7 cellular contexts compared by ENCODE assay signal in the genomic region with DNA sequence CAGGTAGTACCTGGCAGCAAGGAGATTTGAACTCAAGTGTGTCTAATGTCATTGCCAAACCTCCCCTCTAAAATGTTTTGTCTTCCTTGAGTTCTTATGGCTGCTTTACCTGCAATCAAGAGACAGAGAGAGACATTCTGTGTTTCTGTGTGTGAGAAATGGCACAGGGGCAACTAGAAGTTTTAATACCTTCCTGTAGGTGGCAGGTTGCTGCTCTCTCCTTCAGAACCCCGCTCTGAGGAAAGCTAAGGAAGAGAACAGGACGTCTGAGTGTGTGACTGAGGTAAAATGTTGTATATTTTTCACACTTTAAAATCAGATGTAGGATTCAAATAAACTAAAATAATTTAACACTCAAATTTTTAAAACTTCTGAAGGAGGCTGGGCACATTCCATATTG. TPM values are rescaled to one million over a fixed set of nuclear protein-coding genes. Genes with fewer than 3 reads are reported as not detected.
DNase-seq lines count a peak whose midpoint lies in the region; ATAC-seq and TF ChIP-seq lines count a peak whose summit lies in the region.

No MANE protein-coding gene starts in this region.

- H3K4me3 ChIP-seq in heart left ventricle (no peak overlapping the region), thyroid gland (replicated peaks in 1 of 3) (no peak overlapping the region)

- in situ Hi-C loops in SK-MEL-5 (cut with HindIII; ENCODE audit: low pct_unique_long_range_greater_than_20kb, low sequenced_read_pairs), result no loop called here

- H3K36me3 Mint-ChIP-seq in naive thymus-derived CD8-positive, alpha-beta T cell, result no peaks in the 10 kb centered on the region

- peak overlapping the region in 11 of 12 donors; percentile 20 to 86 (median 69) for H3K27ac ChIP-seq in heart left ventricle
- peak overlapping the region; percentile 93 to 97 (median 97) for H3K27ac ChIP-seq in thyroid gland

- peak; percentile 51 for DNase-seq in SK-MEL-5 (ENCODE audit: low read depth, low spot score)
- no peak for DNase-seq in heart left ventricle
- peak; percentile 38 to 45 for DNase-seq in thyroid gland
- DNase-seq in mucosa of gallbladder (ENCODE audit: low spot score), result no peak
- DNase-seq in naive thymus-derived CD8-positive, alpha-beta T cell, result no peak

- 39 to 57% (median 45%) methylated on average over 2 of the region's 2 CpGs for WGBS in heart left ventricle, 4 donors
- WGBS in thyroid gland, 2 donors, result 19 to 21% methylated on average over 2 of the region's 2 CpGs

- peaks cover 0 to 10% (median 1%) of the 10 kb centered on the region in 5 donors for H3K27me3 Mint-ChIP-seq in naive thymus-derived CD8-positive, alpha-beta T cell

- H3K27ac Mint-ChIP-seq in naive thymus-derived CD8-positive, alpha-beta T cell, result no peak overlapping the region

- ATAC-seq in GM18498 (IDR thresholded peaks at IDR 0.05; ENCODE audit: unreplicated experiment) (peak; percentile 74), HG02884 (IDR thresholded peaks at IDR 0.05; ENCODE audit: unreplicated experiment) (peak; percentile 81), heart left ventricle (peak; percentile 41 to 68 (median 60))
- no peak for ATAC-seq in naive thymus-derived CD8-positive, alpha-beta T cell

- TF ChIP-seq CTCF in heart left ventricle (IDR thresholded peaks at IDR 0.05) (peak in 10 of 12 donors; percentile 17 to 53 (median 45)), thyroid gland (IDR thresholded peaks at IDR 0.05) (peak in 4 of 6 experiments; percentile 49 to 82 (median 66))

- intact Hi-C loops in heart left ventricle (cut with DNase I), result loop anchor here in 3 of 10 donors (2.0 to 10.0 kb wide), 3 partner anchors 18 to 234 kb away; a partner anchor contains a TSS
- intact Hi-C loops in thyroid gland (cut with DNase I), result no loop called here

- H3K36me3 ChIP-seq in heart left ventricle (no peaks in the 10 kb centered on the region), thyroid gland (no peaks in the 10 kb centered on the region)

- H3K4me1 ChIP-seq in heart left ventricle (peaks cover 0 to 33% (median 12%) of the 10 kb centered on the region in 12 donors), thyroid gland (peaks cover 45 to 53% of the 10 kb centered on the region in 2 donors)

- H3K4me3 Mint-ChIP-seq in naive thymus-derived CD8-positive, alpha-beta T cell, result no peak overlapping the region

- TF ChIP-seq POLR2A in heart left ventricle (IDR thresholded peaks at IDR 0.05) (no peak), thyroid gland (IDR thresholded peaks at IDR 0.05) (no peak)

- H3K9me3 Mint-ChIP-seq in naive thymus-derived CD8-positive, alpha-beta T cell, result no peaks in the 10 kb centered on the region

- H3K4me1 Mint-ChIP-seq in naive thymus-derived CD8-positive, alpha-beta T cell, result peaks cover 0 to 5% (median 2%) of the 10 kb centered on the region in 4 donors

- H3K27me3 ChIP-seq in heart left ventricle, result no peaks in the 10 kb centered on the region
- no peaks in the 10 kb centered on the region for H3K27me3 ChIP-seq in thyroid gland

- POLR2A ChIA-PET in naive thymus-derived CD8-positive, alpha-beta T cell (lab: Charles Lee), result no interaction called here

- H3K9me3 ChIP-seq in heart left ventricle (peaks cover 0 to 16% (median 0%) of the 10 kb centered on the region in 12 donors), thyroid gland (no peaks in the 10 kb centered on the region)

RNA-seq across cellular contexts. Expression of a gene that starts 19.2 kb away (rescaled TPM):
- 2.8 and 3.6 TPM in 2 replicates for total RNA-seq in SK-MEL-5 (2014; rRNA removed; shearing (Covaris generic))
- polyA plus RNA-seq in SK-MEL-5 (2015; cell fraction: cytosol; rRNA removed), result 2.8 and 3.3 TPM in 2 replicates
- polyA plus RNA-seq in SK-MEL-5 (2015; cell fraction: nucleus; rRNA removed), result 1.0 and 3.4 TPM in 2 replicates
- 100 to 1,000 TPM; 149 to 220 (median 188) TPM for total RNA-seq in heart left ventricle
- 10 to 100 TPM; 92.6 to 94.3 TPM for polyA plus RNA-seq in heart left ventricle
- 100 to 1,000 TPM in 2 of 4 donors, 10 to 100 TPM in 2; 81.0 to 236 (median 119) TPM for total RNA-seq in thyroid gland
- total RNA-seq in mucosa of gallbladder, result 53.4 TPM
- not detected for total RNA-seq in naive thymus-derived CD8-positive, alpha-beta T cell
- not detected for polyA plus RNA-seq in naive thymus-derived CD8-positive, alpha-beta T cell

Comparison
In these comparisons a context has a peak if more than half of its experiments do, and no peak if none do; other contexts are left out.
1. ATAC-seq: peak in GM18498 (single experiment), HG02884 (single experiment) and heart left ventricle (4 of 4); none in naive thymus-derived CD8-positive, alpha-beta T cell (0 of 2).
2. DNase-seq: peak in SK-MEL-5 (single experiment) and thyroid gland (2 of 2); none in heart left ventricle (0 of 5), mucosa of gallbladder (single experiment) and naive thymus-derived CD8-positive, alpha-beta T cell (0 of 10).
3. RNA of a gene that starts 19.2 kb away (total RNA-seq): 149 to 220 TPM in heart left ventricle, 81.0 to 236 TPM in thyroid gland and 53.4 TPM in mucosa of gallbladder (single experiment); 2.8 to 3.6 TPM in SK-MEL-5 and not detected in naive thymus-derived CD8-positive, alpha-beta T cell; every median in the first group is over 10 times any median in the second.